In genomic region chr6:168437751-168438150, GRCh38 we compare ENCODE assay signal across 33 cellular contexts. TPM values are rescaled to one million over a fixed set of nuclear protein-coding genes. Genes with fewer than 3 reads are reported as not detected.
"Had no signal": no experiment of that assay in that cellular context is flagged by ENCODE, and none has a peak within 500 bp of the region (broad histone marks: within the 10 kb centered on the region; RNA-seq: fewer than 3 reads in every experiment).

No MANE protein-coding gene starts in this region.

- H3K4me1 ChIP-seq: parathyroid adenoma, psoas muscle, upper lobe of right lung, uterus had no signal

- H3K27me3 ChIP-seq: ovary, testis, tibial artery, uterus had no signal

- H3K27ac ChIP-seq: neutrophil, ovary, parathyroid adenoma, psoas muscle, skin epidermis, spleen, suprapubic skin, testis, transverse colon, upper lobe of right lung, uterus had no signal

- H3K9me3 ChIP-seq: neutrophil, ovary, psoas muscle, spleen, suprapubic skin, testis, tibial artery, transverse colon, upper lobe of right lung, uterus had no signal

- H3K79me2 ChIP-seq: parathyroid adenoma had no signal

- H3K4me1 Mint-ChIP-seq: stimulated activated memory B cell treated with anti-CD40 and anti-IgM and Interleukin-4, amounts not matched to agents 10 μg/mL and 1 μg/mL and 100 μg/mL, for 72 hours had no signal

- H3K4me3 Mint-ChIP-seq: naive thymus-derived CD8-positive, alpha-beta T cell; natural killer cell treated with Interleukin-12 subunit alpha and Interleukin-12 subunit beta and Interleukin-15 and Interleukin-18, amount 100 ng/mL, for 72 hours; nephron progenitor cell; neural crest cell; stimulated activated memory B cell treated with anti-CD40 and anti-IgM and Interleukin-4, amounts not matched to agents 10 μg/mL and 1 μg/mL and 100 μg/mL, for 72 hours; stimulated activated naive CD8-positive, alpha-beta T cell treated with anti-CD3 and anti-CD28 coated beads, Interleukin-15, amount 100 ng/mL, for 72 hours had no signal

- H3K36me3 ChIP-seq: neutrophil, ovary, spleen, suprapubic skin, tibial artery, transverse colon, upper lobe of right lung, uterus had no signal

- DNase-seq: naive thymus-derived CD8-positive, alpha-beta T cell; nephron progenitor cell; nucleus accumbens; ovary; posterior cingulate gyrus; psoas muscle; right cardiac atrium; spleen; stimulated activated CD4-positive, alpha-beta T cell treated with anti-CD3 and anti-CD28 coated beads, Interleukin-12 subunit alpha, Interleukin-12 subunit beta, amount 100 ng/mL, for 4 hours; stimulated activated CD4-positive, alpha-beta T cell treated with anti-CD3 and anti-CD28 coated beads, Interleukin-1b, Interleukin-23, amount 100 ng/mL, for 48 hours; stimulated activated CD4-positive, alpha-beta T cell treated with anti-CD3 and anti-CD28 coated beads, Interleukin-4, amount 100 ng/mL, for 1 hour; stimulated activated CD4-positive, alpha-beta T cell treated with anti-CD3 and anti-CD28 coated beads, Interleukin-4, amount 100 ng/mL, for 4 hours; stimulated activated CD8-positive, alpha-beta memory T cell treated with anti-CD3 and anti-CD28 coated beads, Interleukin-4, amount 100 ng/mL, for 48 hours; stimulated activated naive CD4-positive, alpha-beta T cell; stimulated activated naive CD8-positive, alpha-beta T cell treated with anti-CD3 and anti-CD28 coated beads, Interleukin-15, amount 100 ng/mL, for 72 hours; stimulated activated naive CD8-positive, alpha-beta T cell treated with anti-CD3 and anti-CD28 coated beads, Interleukin-15, Interleukin-2, amounts not matched to agents 100 U/mL and 50 U/mL, for 24 hours; substantia nigra; testis; tibial artery; transverse colon; upper lobe of right lung; uterus had no signal

- H3K4me2 ChIP-seq: smooth muscle cell had no signal

- H3K36me3 Mint-ChIP-seq: naive thymus-derived CD8-positive, alpha-beta T cell; natural killer cell treated with Interleukin-12 subunit alpha and Interleukin-12 subunit beta and Interleukin-15 and Interleukin-18, amount 100 ng/mL, for 72 hours; stimulated activated memory B cell treated with anti-CD40 and anti-IgM and Interleukin-4, amounts not matched to agents 10 μg/mL and 1 μg/mL and 100 μg/mL, for 72 hours; type B pancreatic cell had no signal

- H2AFZ ChIP-seq: parathyroid adenoma had no signal

- H3K9me3 Mint-ChIP-seq: natural killer cell treated with Interleukin-12 subunit alpha and Interleukin-12 subunit beta and Interleukin-15 and Interleukin-18, amount 100 ng/mL, for 72 hours; neural crest cell; stimulated activated memory B cell treated with anti-CD40 and anti-IgM and Interleukin-4, amounts not matched to agents 10 μg/mL and 1 μg/mL and 100 μg/mL, for 72 hours; stimulated activated naive CD8-positive, alpha-beta T cell treated with anti-CD3 and anti-CD28 coated beads, Interleukin-15, amount 100 ng/mL, for 72 hours had no signal

- H3K27ac Mint-ChIP-seq: naive thymus-derived CD8-positive, alpha-beta T cell; natural killer cell treated with Interleukin-12 subunit alpha and Interleukin-12 subunit beta and Interleukin-15 and Interleukin-18, amount 100 ng/mL, for 72 hours; nephron progenitor cell; progenitor cell of endocrine pancreas; stimulated activated memory B cell treated with anti-CD40 and anti-IgM and Interleukin-4, amounts not matched to agents 10 μg/mL and 1 μg/mL and 100 μg/mL, for 72 hours; stimulated activated naive CD8-positive, alpha-beta T cell treated with anti-CD3 and anti-CD28 coated beads, Interleukin-15, amount 100 ng/mL, for 72 hours; type B pancreatic cell had no signal

- H3K9ac ChIP-seq: parathyroid adenoma had no signal

- ATAC-seq: naive thymus-derived CD8-positive, alpha-beta T cell; natural killer cell treated with Interleukin-12 subunit alpha and Interleukin-12 subunit beta and Interleukin-15 and Interleukin-18, amount 100 ng/mL, for 72 hours; psoas muscle; right cardiac atrium; sciatic nerve; stimulated activated memory B cell treated with anti-CD40 and anti-IgM and Interleukin-4, amounts not matched to agents 10 μg/mL and 1 μg/mL and 100 μg/mL, for 72 hours; stimulated activated naive CD8-positive, alpha-beta T cell treated with anti-CD3 and anti-CD28 coated beads, Interleukin-15, amount 100 ng/mL, for 72 hours; stimulated activated naive CD8-positive, alpha-beta T cell treated with anti-CD3 and anti-CD28 coated beads, Interleukin-15, Interleukin-2, amounts not matched to agents 100 U/mL and 50 U/mL, for 24 hours; upper lobe of right lung had no signal

- H3K4me3 ChIP-seq: ovary, psoas muscle, skin epidermis, smooth muscle cell, spleen, suprapubic skin, testis, tibial artery, transverse colon, upper lobe of right lung, uterus had no signal

RNA-seq across cellular contexts. Expression of gene SMOC2, which starts 3.2 kb away (rescaled TPM):
- total RNA-seq: naive thymus-derived CD8-positive, alpha-beta T cell; natural killer cell treated with Interleukin-12 subunit alpha and Interleukin-12 subunit beta and Interleukin-15 and Interleukin-18, amount 100 ng/mL, for 72 hours had no signal
- polyA plus RNA-seq: naive thymus-derived CD8-positive, alpha-beta T cell had no signal
